ENCODE assay signal across 1 cellular context in genomic region chr14:74064883-74065282, GRCh38.
TF ChIP-seq lines count a peak whose summit lies in the region.

No MANE protein-coding gene starts in this region.

TF ChIP-seq in endothelial cell of umbilical vein, 7 proteins besides CTCF, POLR2A, EP300 and RAD21:
- TF ChIP-seq POLR2AphosphoS5 (IDR thresholded peaks at IDR 0.05; ENCODE audit: insufficient read depth, low read depth, low read length), result no peak
- TF ChIP-seq JUN (IDR thresholded peaks at IDR 0.05; ENCODE audit: borderline replicate concordance, insufficient read depth, insufficient read length, low read depth), result peak; percentile 50
